ENCODE assay signal across 8 cellular contexts in genomic region chr6:6724319-6725119, GRCh38.
A peak's percentile ranks its signal among the peaks of the same experiment; 100 is the strongest.
DNase-seq lines count a peak whose midpoint lies in the region; ATAC-seq and TF ChIP-seq lines count a peak whose summit lies in the region.

No MANE protein-coding gene starts in this region.

- peak overlapping the region; percentile 50 to 74 (median 65) for H3K4me3 Mint-ChIP-seq in nephron

- POLR2A ChIA-PET in Panc1 (lab: Charles Lee): no interaction called here

- TF ChIP-seq EP300 in suprapubic skin (IDR thresholded peaks at IDR 0.05): no peak

- no peaks in the 10 kb centered on the region for H3K9me3 Mint-ChIP-seq in nephron

- in situ Hi-C loops in Caki2 (cut with HindIII; ENCODE audit: low pct_unique_long_range_greater_than_20kb, low sequenced_read_pairs) (no loop called here), Panc1 (cut with HindIII; ENCODE audit: low pct_unique_long_range_greater_than_20kb, low sequenced_read_pairs) (no loop called here)

- H3K9me3 ChIP-seq in Panc1 (ENCODE audit: control insufficient read depth, insufficient read depth, low read depth, low read length) (no peaks in the 10 kb centered on the region), suprapubic skin (no peaks in the 10 kb centered on the region)

- DNase-seq in Caki2 (ENCODE audit: low read depth): peak; percentile 58
- DNase-seq in HK-2 (ENCODE audit: unreplicated experiment): peak; percentile 41
- peak; percentile 24 for DNase-seq in Panc1 (ENCODE audit: low read depth, low spot score)
- peak; percentile 16 for DNase-seq in activated T-helper 9 cell treated with anti-CD3 and anti-CD28 coated beads, Interleukin-2, amount 50 U/mL, for 16 hours (ENCODE audit: low read depth)
- peak; percentile 86 for DNase-seq in fibroblast of pulmonary artery (ENCODE audit: low read depth)
- DNase-seq in suprapubic skin (ENCODE audit: low spot score in 2 of 2): peak; percentile 83

- peaks cover 24% of the 10 kb centered on the region for H3K27me3 Mint-ChIP-seq in nephron (ENCODE audit: low read depth)

- TF ChIP-seq CTCF in Panc1 (IDR thresholded peaks at IDR 0.05) (peak; percentile 84), fibroblast of pulmonary artery (IDR thresholded peaks at IDR 0.05; ENCODE audit: low read length, missing control alignments) (peak; percentile 45), nephron (IDR thresholded peaks at IDR 0.05; ENCODE audit: unreplicated experiment in 3 of 3) (peak; percentile 64 to 83 (median 75)), suprapubic skin (IDR thresholded peaks at IDR 0.05) (peak; percentile 47 to 59)

- H3K27ac ChIP-seq in Panc1 (ENCODE audit: low read length) (no peak overlapping the region), suprapubic skin (peak overlapping the region; percentile 91)

- 4% methylated on average over 23 of the region's 33 CpGs for WGBS in suprapubic skin

- H3K36me3 ChIP-seq in Panc1 (ENCODE audit: control insufficient read depth, insufficient read depth, low read length): no peaks in the 10 kb centered on the region
- no peaks in the 10 kb centered on the region for H3K36me3 ChIP-seq in suprapubic skin

- CTCF ChIA-PET in Panc1 (lab: Charles Lee): interaction anchor here (0.6 kb wide), 1 partner anchor 498 kb away, joined by 4 read pairs; no protein-coding TSS in a partner anchor

- H3K4me1 Mint-ChIP-seq in nephron: peaks cover 57% of the 10 kb centered on the region

- H3K27me3 ChIP-seq in Panc1 (ENCODE audit: control insufficient read depth, insufficient read depth, low read length) (no peaks in the 10 kb centered on the region; the same call in 1 of the 2 replicates), suprapubic skin (no peaks in the 10 kb centered on the region)

- H3K36me3 Mint-ChIP-seq in nephron (ENCODE audit: low read depth): no peaks in the 10 kb centered on the region

- H3K4me1 ChIP-seq in Panc1 (ENCODE audit: control insufficient read depth, insufficient read depth, low read length) (peaks cover 3% of the 10 kb centered on the region; the same call in 1 of the 2 replicates), suprapubic skin (peaks cover 38% of the 10 kb centered on the region)

- H3K27ac Mint-ChIP-seq in nephron: peak overlapping the region; percentile 93 to 99 (median 97)

- intact Hi-C loops in Panc1 (cut with micrococcal nuclease; ENCODE audit: unreplicated experiment): no loop called here

- peak overlapping the region; percentile 9 to 12; a peak in 3 of 4 replicates for H3K4me3 ChIP-seq in Panc1 (ENCODE audit: low read depth in 2 of 2, low read length in 2 of 2)
- peak overlapping the region; percentile 37 for H3K4me3 ChIP-seq in fibroblast of pulmonary artery (replicated peaks; ENCODE audit: low read depth, low read length)
- H3K4me3 ChIP-seq in suprapubic skin: peak overlapping the region; percentile 48

- TF ChIP-seq POLR2A in suprapubic skin (IDR thresholded peaks at IDR 0.05): no peak

- BruUV-seq in Panc1 (replicated peaks; lab: Mats Ljungman, UMichigan): no TSS peak

- peak; percentile 91 for ATAC-seq in Panc1
- ATAC-seq in HG03432 (IDR thresholded peaks at IDR 0.05; ENCODE audit: unreplicated experiment): no peak

Comparison
In these comparisons a context has a peak if more than half of its experiments do, and no peak if none do; other contexts are left out.
1. DNase-seq: peak in every context shown above with its lines; median percentile 86 in fibroblast of pulmonary artery; 83 in suprapubic skin; 58 in Caki2; 41 in HK-2; 24 in Panc1; 16 in activated T-helper 9 cell treated with anti-CD3 and anti-CD28 coated beads, Interleukin-2, amount 50 U/mL, for 16 hours.